In genomic region chr9:6195714-6196360, GRCh38 we compare ENCODE assay signal across 17 cellular contexts. TPM values are rescaled to one million over a fixed set of nuclear protein-coding genes. Genes with fewer than 3 reads are reported as not detected.
DNase-seq lines count a peak whose midpoint lies in the region; ATAC-seq and TF ChIP-seq lines count a peak whose summit lies in the region.
"Had no signal": no experiment of that assay in that cellular context is flagged by ENCODE, and none has a peak within 500 bp of the region (broad histone marks: within the 10 kb centered on the region; RNA-seq: fewer than 3 reads in every experiment).

No MANE protein-coding gene starts in this region.

- H3K79me2 ChIP-seq in PC-3 (ENCODE audit: low read length): no peaks in the 10 kb centered on the region

- H3K9me3 ChIP-seq in PC-3 (ENCODE audit: low read length): no peaks in the 10 kb centered on the region
- H3K9me3 ChIP-seq: BLaER1, HAP-1 had no signal

- peaks cover 53% of the 10 kb centered on the region for H3K4me1 ChIP-seq in PC-3 (ENCODE audit: insufficient read depth, low read length)
- H3K4me1 ChIP-seq: BLaER1, HAP-1 had no signal

- DNase-seq in ELR (ENCODE audit: low read depth) (peak; percentile 22), PC-3 (peak; percentile 60), epithelial cell of prostate (ENCODE audit: low read depth, low spot score) (peak; percentile 16), posterior vena cava (ENCODE audit: low spot score) (peak; percentile 59), ecto neural progenitor cell (ENCODE audit: low spot score) (no peak), DMS79 (lab: John Stamatoyannopoulos, UW) (no peak)
- DNase-seq: 8988T; CD4-positive, alpha-beta memory T cell; DMS153; DND-41; EL had no signal

- POLR2A ChIA-PET in PC-3 (lab: Charles Lee; ENCODE audit: unreplicated experiment): no interaction called here

- no peaks in the 10 kb centered on the region for H4K20me1 ChIP-seq in PC-3 (ENCODE audit: low read length)
- H4K20me1 ChIP-seq: BLaER1 had no signal

- peak overlapping the region; percentile 31 for H3K4me2 ChIP-seq in PC-3 (ENCODE audit: low read length)
- H3K4me2 ChIP-seq: BLaER1 had no signal

- H3K36me3 ChIP-seq in PC-3 (ENCODE audit: low read depth, low read length): no peaks in the 10 kb centered on the region
- H3K36me3 ChIP-seq: BLaER1, HAP-1 had no signal

- H3K27me3 ChIP-seq in PC-3 (ENCODE audit: low read length): no peaks in the 10 kb centered on the region
- H3K27me3 ChIP-seq: BLaER1 had no signal

- no peaks in the 10 kb centered on the region for H3K9me2 ChIP-seq in PC-3 (replicated peaks; ENCODE audit: low read length)

- no peak for ATAC-seq in PC-3
- ATAC-seq in HG02870 (IDR thresholded peaks at IDR 0.05; ENCODE audit: unreplicated experiment): no peak

- peak overlapping the region; percentile 74; the same call in 1 of the 2 replicates for H3K9ac ChIP-seq in PC-3 (ENCODE audit: low read length)
- H3K9ac ChIP-seq: BLaER1 had no signal

- peaks cover 7% of the 10 kb centered on the region for H3F3A ChIP-seq in PC-3 (ENCODE audit: low read length, unreplicated experiment)

- CTCF ChIA-PET in PC-3 (lab: Charles Lee): no interaction called here

- H3K4me3 ChIP-seq in PC-3 (ENCODE audit: low read length): no peak overlapping the region
- H3K4me3 ChIP-seq: BLaER1, HAP-1 had no signal

- H3K27ac ChIP-seq in PC-3 (ENCODE audit: low read length): peak overlapping the region; percentile 96
- no peak overlapping the region for H3K27ac ChIP-seq in epithelial cell of prostate
- H3K27ac ChIP-seq: BLaER1, HL-60 had no signal

- intact Hi-C loops in PC-3 (cut with micrococcal nuclease): loop anchor here (5.0 to 10.0 kb wide), 2 partner anchors 91 to 139 kb away; no protein-coding TSS in a partner anchor
- intact Hi-C loops in posterior vena cava (cut with DNase I): loop anchor here in 1 of 2 donors (5.0 kb wide), 1 partner anchor 111 kb away; no protein-coding TSS in a partner anchor

- TF ChIP-seq CTCF in PC-3 (conservative IDR thresholded peaks at IDR 0.05; ENCODE audit: low read depth, low read length): no peak

- no peak overlapping the region for H2AFZ ChIP-seq in PC-3 (ENCODE audit: low read length)

- no TSS peak for BruUV-seq in PC-3 (replicated peaks; lab: Mats Ljungman, UMichigan)

RNA-seq across cellular contexts. Expression of gene IL33, which starts 19.8 kb away (rescaled TPM):
- 1.6 and 2.7 TPM in 2 replicates for total RNA-seq in PC-3 (2014; rRNA removed)
- 10 to 100 TPM; 83.1 to 93.8 TPM for total RNA-seq in posterior vena cava
- total RNA-seq: CD4-positive, alpha-beta memory T cell; H4; HT1080 had no signal

Comparison
In these comparisons a context has a peak if more than half of its experiments do, and no peak if none do; other contexts are left out.
1. DNase-seq: peak in ELR (single experiment), PC-3 (single experiment), epithelial cell of prostate (single experiment) and posterior vena cava (single experiment); none in ecto neural progenitor cell (single experiment) and DMS79 (single experiment).
2. RNA of gene IL33, which starts 19.8 kb away (total RNA-seq): 83.1 to 93.8 TPM in posterior vena cava; 1.6 to 2.7 TPM in PC-3; every median in the first group is over 10 times any median in the second.